In genomic region chr2:40240067-40240466, GRCh38 we compare ENCODE assay signal across 9 cellular contexts.
DNase-seq lines count a peak whose midpoint lies in the region; ATAC-seq and TF ChIP-seq lines count a peak whose summit lies in the region.
"Had no signal": no experiment of that assay in that cellular context is flagged by ENCODE, and none has a peak within 500 bp of the region (broad histone marks: within the 10 kb centered on the region; RNA-seq: fewer than 3 reads in every experiment).

No MANE protein-coding gene starts in this region.

- TF ChIP-seq CTCF in upper lobe of right lung (IDR thresholded peaks at IDR 0.05) = no peak

- H3K9me3 ChIP-seq in upper lobe of right lung = no peaks in the 10 kb centered on the region

- ATAC-seq in upper lobe of right lung (peak; percentile 90), GM18502 (IDR thresholded peaks at IDR 0.05; ENCODE audit: poor library complexity, unreplicated experiment) (no peak)
- ATAC-seq in stimulated activated naive CD8-positive, alpha-beta T cell treated with anti-CD3 and anti-CD28 coated beads, Interleukin-15, Interleukin-2, amounts not matched to agents 100 U/mL and 50 U/mL, for 24 hours = no peak

- H3K27me3 ChIP-seq in upper lobe of right lung = no peaks in the 10 kb centered on the region

- H3K4me3 ChIP-seq in upper lobe of right lung = no peak overlapping the region

- H3K36me3 ChIP-seq in upper lobe of right lung = no peaks in the 10 kb centered on the region

- peaks cover 14% of the 10 kb centered on the region for H3K4me1 ChIP-seq in upper lobe of right lung

- peak overlapping the region; percentile 48 for H3K27ac ChIP-seq in upper lobe of right lung

- DNase-seq in NCI-H510A treated with DMSO at 0.1 percent for 48 hours (lab: John Stamatoyannopoulos, UW) = peak; percentile 13
- DNase-seq in NCI-H510A (lab: John Stamatoyannopoulos, UW) = no peak
- peak; percentile 79 for DNase-seq in brain pericyte (ENCODE audit: low read depth, low spot score)
- peak; percentile 82 for DNase-seq in kidney tubule cell (ENCODE audit: low spot score)
- peak; percentile 76 for DNase-seq in upper lobe of right lung
- no peak for DNase-seq in stimulated activated naive CD8-positive, alpha-beta T cell treated with anti-CD3 and anti-CD28 coated beads, Interleukin-15, Interleukin-2, amounts not matched to agents 100 U/mL and 50 U/mL, for 24 hours
- no peak for DNase-seq in HuH-7.5 (ENCODE audit: low spot score)
- DNase-seq: NCI-H1694 treated with DMSO at 0.1 percent for 48 hours had no signal

- intact Hi-C loops in upper lobe of right lung (cut with DNase I) = no loop called here

Comparison
In these comparisons a context has a peak if more than half of its experiments do, and no peak if none do; other contexts are left out.
1. DNase-seq: peak in NCI-H510A treated with DMSO at 0.1 percent for 48 hours (single experiment), brain pericyte (single experiment), kidney tubule cell (single experiment) and upper lobe of right lung (single experiment); none in NCI-H510A (single experiment), stimulated activated naive CD8-positive, alpha-beta T cell treated with anti-CD3 and anti-CD28 coated beads, Interleukin-15, Interleukin-2, amounts not matched to agents 100 U/mL and 50 U/mL, for 24 hours (single experiment) and HuH-7.5 (single experiment).